In the genomic region with DNA sequence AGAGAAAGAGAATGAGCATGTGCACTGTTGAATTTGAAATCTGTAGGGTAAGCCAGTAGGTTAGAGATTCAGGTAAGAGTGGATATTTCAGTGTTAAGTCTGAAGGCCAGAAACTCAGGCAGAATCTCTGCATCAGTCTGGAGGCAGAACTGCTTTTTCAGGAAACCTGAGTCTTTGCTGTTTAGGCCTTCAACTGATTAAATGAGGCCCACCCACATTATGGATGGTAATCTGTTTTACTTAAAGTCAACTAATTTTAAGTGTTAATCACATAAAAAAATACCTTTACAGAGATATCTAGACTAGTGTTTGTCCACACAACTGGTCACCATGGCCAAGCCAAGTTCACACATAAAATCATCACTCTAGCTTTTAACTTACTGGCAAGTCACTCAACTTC, we compare ENCODE assay signal across 35 cellular contexts.
"Had no signal": no experiment of that assay in that cellular context is flagged by ENCODE, and none has a peak within 500 bp of the region (broad histone marks: within the 10 kb centered on the region; RNA-seq: fewer than 3 reads in every experiment).

No MANE protein-coding gene starts in this region.

- H3K9me3 ChIP-seq: MG63 had no signal

- H3K36me3 ChIP-seq: MG63 had no signal

- H3K4me3 ChIP-seq: MG63 had no signal

- DNase-seq: Karpas-422, Kasumi-1, MG63, MM.1S, MV-4-11, NCI-H1048, NCI-H1092, NCI-H1092 treated with DMSO at 0.1 percent for 48 hours, NCI-H1105, NCI-H1105 treated with DMSO at 0.1 percent for 48 hours, NCI-H1417, NCI-H1417 treated with DMSO at 0.1 percent for 48 hours, NCI-H1436, NCI-H1436 treated with DMSO at 0.1 percent for 48 hours, NCI-H146, NCI-H1694, NCI-H1694 treated with DMSO at 0.1 percent for 48 hours, NCI-H187, NCI-H187 treated with DMSO at 0.1 percent for 48 hours, NCI-H1930, NCI-H2029, NCI-H2029 treated with DMSO at 0.1 percent for 48 hours, NCI-H2081, NCI-H2081 treated with DMSO at 0.1 percent for 48 hours, NCI-H2107, NCI-H2171, NCI-H2171 treated with DMSO at 0.1 percent for 48 hours, NCI-H2227 treated with DMSO at 0.1 percent for 48 hours, NCI-H226, NCI-H345, NCI-H446, NCI-H446 treated with DMSO at 0.1 percent for 48 hours, NCI-H510A, NCI-H510A treated with DMSO at 0.1 percent for 48 hours, NCI-H524 had no signal

- H3K27me3 ChIP-seq: MG63 had no signal
